ENCODE assay signal across 7 cellular contexts in the genomic region with DNA sequence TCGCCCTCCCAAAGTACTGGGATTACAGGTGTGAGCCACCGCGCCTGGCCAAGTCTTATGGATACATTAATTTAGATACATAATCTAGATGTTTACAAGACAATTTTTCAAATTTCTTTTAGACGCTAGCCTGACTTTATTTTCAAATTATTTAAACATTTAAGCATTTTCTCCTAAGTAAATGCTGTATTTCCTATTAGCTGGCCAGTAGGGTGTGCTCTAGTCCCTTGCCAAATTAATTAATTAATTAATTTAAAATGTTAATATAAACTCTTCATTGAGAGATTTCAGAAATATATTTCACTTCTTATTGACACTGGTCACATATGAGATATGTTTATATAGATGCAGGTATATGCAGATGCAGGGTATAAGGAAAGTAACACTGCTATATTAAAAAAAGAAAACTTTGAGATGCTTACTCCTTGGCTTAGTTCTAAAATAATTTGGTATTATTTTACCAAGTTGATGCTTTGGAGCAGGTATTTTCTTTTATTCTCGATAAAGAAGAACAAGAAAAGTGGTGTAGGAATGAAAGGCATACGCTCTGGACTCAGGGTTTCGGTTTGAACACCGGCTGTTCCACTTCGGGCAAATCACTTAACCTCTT. TPM values are rescaled to one million over a fixed set of nuclear protein-coding genes. Genes with fewer than 3 reads are reported as not detected.
A peak's percentile ranks its signal among the peaks of the same experiment; 100 is the strongest.
DNase-seq lines count a peak whose midpoint lies in the region; ATAC-seq and TF ChIP-seq lines count a peak whose summit lies in the region.

No MANE protein-coding gene starts in this region.

- no peak overlapping the region; the same call in 1 of the 2 replicates for H3K27ac ChIP-seq in VCaP

- peaks cover 0 to 6% of the 10 kb centered on the region in 2 donors for H3K4me1 Mint-ChIP-seq in immature natural killer cell

- intact Hi-C loops in posterior vena cava (cut with DNase I) = loop anchor here in 1 of 2 donors (5.0 to 10.0 kb wide), 2 partner anchors 91 to 184 kb away; no protein-coding TSS in a partner anchor

- H3K4me3 Mint-ChIP-seq in immature natural killer cell = no peak overlapping the region

- H3K36me3 Mint-ChIP-seq in immature natural killer cell = no peaks in the 10 kb centered on the region

- H3K27me3 Mint-ChIP-seq in immature natural killer cell (ENCODE audit: low read depth in 3 of 3) = peaks cover 7 to 12% (median 7%) of the 10 kb centered on the region in 3 donors

- no peak overlapping the region for H3K27ac Mint-ChIP-seq in immature natural killer cell

- peak; percentile 74 for DNase-seq in DMS53 (lab: John Stamatoyannopoulos, UW)
- peak; percentile 65 for DNase-seq in LHCN-M2 (ENCODE audit: low read depth)
- peak; percentile 25 to 47 (median 35) for DNase-seq in immature natural killer cell
- no peak for DNase-seq in A172 (ENCODE audit: low spot score)
- no peak for DNase-seq in posterior vena cava (ENCODE audit: low spot score)

- peaks cover 0 to 2% (median 0%) of the 10 kb centered on the region in 6 donors for H3K9me3 Mint-ChIP-seq in immature natural killer cell

- peak; percentile 91 for TF ChIP-seq CTCF in VCaP (conservative IDR thresholded peaks at IDR 0.05)

- no peak for ATAC-seq in GM21576 (IDR thresholded peaks at IDR 0.05; ENCODE audit: unreplicated experiment)

RNA-seq across cellular contexts. Expression of a gene that starts 5.2 kb away (rescaled TPM):
- 313 and 316 TPM in 2 replicates for total RNA-seq in LHCN-M2 (2014; rRNA removed)
- polyA plus RNA-seq in LHCN-M2 (2012) = 106 TPM
- 1 to 10 TPM in 1 of 3 donors, under 1 TPM in 1, not detected in 1; 0.33 to 1.1 TPM for polyA plus RNA-seq in immature natural killer cell
- 92.1 and 100 TPM in 2 replicates for total RNA-seq in A172 (2014; rRNA removed; shearing (Covaris generic))
- total RNA-seq in posterior vena cava = 100 to 1,000 TPM in 1 of 2 donors, 10 to 100 TPM in 1; 84.4 to 151 TPM

Comparison
In these comparisons a context has a peak if more than half of its experiments do, and no peak if none do; other contexts are left out.
1. DNase-seq: peak in DMS53 (single experiment), LHCN-M2 (single experiment) and immature natural killer cell (3 of 3); none in A172 (single experiment) and posterior vena cava (single experiment).